ENCODE assay signal across 19 cellular contexts in the genomic region with DNA sequence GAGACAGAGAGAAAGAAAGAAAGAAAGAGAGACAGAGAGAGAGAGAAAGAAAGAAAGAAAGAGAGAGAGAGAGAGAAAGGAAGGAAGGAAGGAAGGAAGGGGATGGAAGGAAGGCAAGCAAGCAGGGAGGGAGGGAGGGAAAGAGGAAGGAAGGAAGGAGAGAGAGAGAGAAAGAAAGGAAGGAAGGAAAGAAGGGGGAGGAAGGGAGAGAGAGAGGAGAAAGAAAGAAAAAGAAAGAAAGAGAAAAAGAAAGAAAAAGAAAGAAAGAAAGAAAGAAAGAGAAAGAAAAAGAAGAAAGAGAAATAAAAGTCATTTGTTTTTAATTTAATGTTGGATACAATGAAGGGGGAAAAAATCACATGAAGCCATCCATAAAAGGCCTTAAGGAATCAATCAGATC. TPM values are rescaled to one million over a fixed set of nuclear protein-coding genes. Genes with fewer than 3 reads are reported as not detected.
"Had no signal": no experiment of that assay in that cellular context is flagged by ENCODE, and none has a peak within 500 bp of the region (broad histone marks: within the 10 kb centered on the region; RNA-seq: fewer than 3 reads in every experiment).

No MANE protein-coding gene starts in this region.

- ATAC-seq: activated CD4-positive, alpha-beta T cell treated with anti-CD3 and anti-CD28 coated beads for 36 hours; body of pancreas; lower lobe of right lung; natural killer cell treated with Interleukin-12 subunit alpha and Interleukin-12 subunit beta and Interleukin-15 and Interleukin-18, amount 100 ng/mL, for 72 hours; WTC11 had no signal

- H3K4me3 Mint-ChIP-seq: activated CD4-positive, alpha-beta T cell treated with anti-CD3 and anti-CD28 coated beads for 36 hours; activated naive CD8-positive, alpha-beta T cell treated with anti-CD3 and anti-CD28 coated beads, Interleukin-2, amount 10 ng/mL, durations not matched to agents 7 days and 5 days; endodermal cell; mesothelial cell of epicardium; natural killer cell treated with Interleukin-12 subunit alpha and Interleukin-12 subunit beta and Interleukin-15 and Interleukin-18, amount 100 ng/mL, for 72 hours; WTC11 had no signal

- H3K27ac Mint-ChIP-seq: activated CD4-positive, alpha-beta T cell treated with anti-CD3 and anti-CD28 coated beads for 36 hours; activated naive CD8-positive, alpha-beta T cell treated with anti-CD3 and anti-CD28 coated beads, Interleukin-2, amount 10 ng/mL, durations not matched to agents 7 days and 5 days; endodermal cell; mesothelial cell of epicardium; WTC11 had no signal

- H3K9me3 Mint-ChIP-seq: activated naive CD8-positive, alpha-beta T cell treated with anti-CD3 and anti-CD28 coated beads, Interleukin-2, amount 10 ng/mL, durations not matched to agents 7 days and 5 days; mesothelial cell of epicardium; natural killer cell treated with Interleukin-12 subunit alpha and Interleukin-12 subunit beta and Interleukin-15 and Interleukin-18, amount 100 ng/mL, for 72 hours had no signal

- H3K9me3 ChIP-seq: body of pancreas, lower lobe of right lung had no signal

- DNase-seq: activated CD4-positive, alpha-beta T cell treated with anti-CD3 and anti-CD28 coated beads for 36 hours; activated CD4-positive, alpha-beta T cell treated with anti-CD3 and anti-CD28 coated beads, Interleukin-2, amount 50 U/mL, for 48 hours; activated naive CD8-positive, alpha-beta T cell treated with anti-CD3 and anti-CD28 coated beads, Interleukin-2, amount 10 ng/mL, durations not matched to agents 7 days and 5 days; endodermal cell; foreskin melanocyte; lower lobe of right lung; stimulated activated CD4-positive, alpha-beta T cell treated with anti-CD3 and anti-CD28 coated beads, Interleukin-4, amount 100 ng/mL, for 4 hours; stimulated activated naive CD4-positive, alpha-beta T cell; T-helper 2 cell; trophoblast cell had no signal

- H3K27me3 Mint-ChIP-seq: activated CD4-positive, alpha-beta T cell treated with anti-CD3 and anti-CD28 coated beads for 36 hours; activated naive CD8-positive, alpha-beta T cell treated with anti-CD3 and anti-CD28 coated beads, Interleukin-2, amount 10 ng/mL, durations not matched to agents 7 days and 5 days; natural killer cell treated with Interleukin-12 subunit alpha and Interleukin-12 subunit beta and Interleukin-15 and Interleukin-18, amount 100 ng/mL, for 72 hours had no signal

- H3K27me3 ChIP-seq: body of pancreas, spleen had no signal

- H3K4me3 ChIP-seq: body of pancreas, lower lobe of right lung, spleen had no signal

- H3K27ac ChIP-seq: body of pancreas, lower lobe of right lung, parathyroid adenoma, spleen had no signal

RNA-seq across cellular contexts. Expression of a gene that starts 43.8 kb away (rescaled TPM):
- total RNA-seq: activated CD4-positive, alpha-beta T cell treated with anti-CD3 and anti-CD28 coated beads for 36 hours; activated naive CD8-positive, alpha-beta T cell treated with anti-CD3 and anti-CD28 coated beads, Interleukin-2, amount 10 ng/mL, durations not matched to agents 7 days and 5 days; endodermal cell; epithelial cell of proximal tubule; fibroblast of lung; kidney epithelial cell; lower lobe of right lung; natural killer cell treated with Interleukin-12 subunit alpha and Interleukin-12 subunit beta and Interleukin-15 and Interleukin-18, amount 100 ng/mL, for 72 hours; spleen; WTC11 had no signal
- polyA plus RNA-seq: fibroblast of lung had no signal
